In genomic region chr10:121974019-121974534, GRCh38 we compare ENCODE assay signal across 8 cellular contexts. TPM values are rescaled to one million over a fixed set of nuclear protein-coding genes. Genes with fewer than 3 reads are reported as not detected.
A peak's percentile ranks its signal among the peaks of the same experiment; 100 is the strongest.
DNase-seq lines count a peak whose midpoint lies in the region; ATAC-seq and TF ChIP-seq lines count a peak whose summit lies in the region.

No MANE protein-coding gene starts in this region.

- peak overlapping the region; percentile 71 to 87 (median 83) for H3K4me3 Mint-ChIP-seq in CD4-positive, alpha-beta memory T cell

- 12 to 17% (median 15%) methylated on average over 19 to 21 of the region's 21 CpGs for WGBS in spleen, 5 donors

- H3K27ac Mint-ChIP-seq in CD4-positive, alpha-beta memory T cell: peak overlapping the region in 4 of 7 donors; percentile 7 to 29 (median 28)

- CTCF ChIA-PET in CD4-positive, alpha-beta memory T cell (lab: Charles Lee; ENCODE audit: partially characterized antibody): interaction anchor here (1.3 kb wide), 1 partner anchor 46 kb away, joined by 3 read pairs; the partner anchor contains the start of gene ATE1

- H3K36me3 ChIP-seq in CD4-positive, alpha-beta memory T cell (ENCODE audit: insufficient read depth, low read length): peaks cover 6% of the 10 kb centered on the region
- no peaks in the 10 kb centered on the region for H3K36me3 ChIP-seq in H7 (replicated peaks; ENCODE audit: control insufficient read depth, insufficient read depth, low read length)
- peaks cover 0 to 37% (median 21%) of the 10 kb centered on the region in 6 donors for H3K36me3 ChIP-seq in spleen

- no peaks in the 10 kb centered on the region for H3K27me3 Mint-ChIP-seq in CD4-positive, alpha-beta memory T cell

- ATAC-seq in SK-N-SH treated with all-trans-retinoic acid at 6 μM for 48 hours: peak; percentile 61
- peak; percentile 39 for ATAC-seq in foreskin keratinocyte
- ATAC-seq in omental fat pad (ENCODE audit: low FRiP score): no peak

- no peak for DNase-seq in CD4-positive, alpha-beta memory T cell
- DNase-seq in H7: no peak
- DNase-seq in foreskin keratinocyte: peak in 1 of 2 donors; percentile 7
- no peak for DNase-seq in spleen
- DNase-seq in GOT3 (lab: John Stamatoyannopoulos, UW): no peak
- no peak for DNase-seq in omental fat pad (ENCODE audit: low spot score)
- no peak for DNase-seq in NCI-H187 treated with DMSO at 0.1 percent for 48 hours (lab: John Stamatoyannopoulos, UW)

- TF ChIP-seq POLR2A in spleen (IDR thresholded peaks at IDR 0.05): no peak

- H3K4me3 ChIP-seq in CD4-positive, alpha-beta memory T cell (ENCODE audit: low read length in 2 of 2): peak overlapping the region in 1 of 2 donors; percentile 77
- H3K4me3 ChIP-seq in H7 (ENCODE audit: insufficient read depth, low read depth, low read length) (peak overlapping the region; percentile 83), spleen (peak overlapping the region; percentile 81 to 96 (median 92))

- peaks cover 20% of the 10 kb centered on the region for H3K4me1 ChIP-seq in CD4-positive, alpha-beta memory T cell (ENCODE audit: insufficient read depth, low read length)
- H3K4me1 ChIP-seq in foreskin keratinocyte: no peaks in the 10 kb centered on the region
- peaks cover 14 to 40% (median 31%) of the 10 kb centered on the region in 6 donors for H3K4me1 ChIP-seq in spleen

- intact Hi-C loops in CD4-positive, alpha-beta memory T cell (cut with micrococcal nuclease): loop anchor here (1.0 kb wide), 1 partner anchor 46 kb away; the partner anchor contains the start of gene ATE1
- intact Hi-C loops in spleen (cut with DNase I; ENCODE audit: low total_unique reads): no loop called here

- peak overlapping the region; percentile 62 for H3K27ac ChIP-seq in CD4-positive, alpha-beta memory T cell (ENCODE audit: low read depth, low read length)
- peak overlapping the region; percentile 95 for H3K27ac ChIP-seq in foreskin keratinocyte
- peak overlapping the region; percentile 85 to 96 (median 92) for H3K27ac ChIP-seq in spleen

- no peaks in the 10 kb centered on the region for H3K9me3 Mint-ChIP-seq in CD4-positive, alpha-beta memory T cell

- peaks cover 13 to 17% of the 10 kb centered on the region in 2 donors for H3K36me3 Mint-ChIP-seq in CD4-positive, alpha-beta memory T cell

- H3K27me3 ChIP-seq in CD4-positive, alpha-beta memory T cell (ENCODE audit: insufficient read depth, low read length): no peaks in the 10 kb centered on the region
- no peaks in the 10 kb centered on the region for H3K27me3 ChIP-seq in H7 (ENCODE audit: control insufficient read depth, insufficient read depth, low read length)
- H3K27me3 ChIP-seq in foreskin keratinocyte: no peaks in the 10 kb centered on the region
- no peaks in the 10 kb centered on the region for H3K27me3 ChIP-seq in spleen (replicated peaks in 1 of 7)

- H3K4me1 Mint-ChIP-seq in CD4-positive, alpha-beta memory T cell: peaks cover 14 to 34% (median 20%) of the 10 kb centered on the region in 4 donors

- TF ChIP-seq CTCF in foreskin keratinocyte (conservative IDR thresholded peaks at IDR 0.05) (no peak), spleen (IDR thresholded peaks at IDR 0.05 in 8 of 11, conservative IDR thresholded peaks at IDR 0.05 in 3 of 11) (no peak), omental fat pad (IDR thresholded peaks at IDR 0.05) (no peak)

- H3K9me3 ChIP-seq in CD4-positive, alpha-beta memory T cell (ENCODE audit: control insufficient read depth in 1 of 2, low read length in 2 of 2): no peaks in the 10 kb centered on the region
- no peaks in the 10 kb centered on the region for H3K9me3 ChIP-seq in spleen

- POLR2A ChIA-PET in CD4-positive, alpha-beta memory T cell (lab: Charles Lee; ENCODE audit: partially characterized antibody): interaction anchor here (1.0 to 2.1 kb wide), 3 partner anchors 12 to 46 kb away, joined by 3 to 11 read pairs (median 6); partner anchors contain the start of gene ATE1

TF ChIP-seq in SK-N-SH treated with all-trans-retinoic acid at 6 μM for 48 hours, 23 proteins besides CTCF, POLR2A, EP300 and RAD21:
- no peak for TF ChIP-seq ISL1 (CRISPR knock-in tag; IDR thresholded peaks at IDR 0.05)
- no peak for TF ChIP-seq SNAI2 (CRISPR knock-in tag; IDR thresholded peaks at IDR 0.05)
- no peak for TF ChIP-seq PATZ1 (CRISPR knock-in tag; IDR thresholded peaks at IDR 0.05; ENCODE audit: borderline replicate concordance)
- TF ChIP-seq ESRRG (CRISPR knock-in tag; IDR thresholded peaks at IDR 0.05): no peak
- TF ChIP-seq, protein P1, sequence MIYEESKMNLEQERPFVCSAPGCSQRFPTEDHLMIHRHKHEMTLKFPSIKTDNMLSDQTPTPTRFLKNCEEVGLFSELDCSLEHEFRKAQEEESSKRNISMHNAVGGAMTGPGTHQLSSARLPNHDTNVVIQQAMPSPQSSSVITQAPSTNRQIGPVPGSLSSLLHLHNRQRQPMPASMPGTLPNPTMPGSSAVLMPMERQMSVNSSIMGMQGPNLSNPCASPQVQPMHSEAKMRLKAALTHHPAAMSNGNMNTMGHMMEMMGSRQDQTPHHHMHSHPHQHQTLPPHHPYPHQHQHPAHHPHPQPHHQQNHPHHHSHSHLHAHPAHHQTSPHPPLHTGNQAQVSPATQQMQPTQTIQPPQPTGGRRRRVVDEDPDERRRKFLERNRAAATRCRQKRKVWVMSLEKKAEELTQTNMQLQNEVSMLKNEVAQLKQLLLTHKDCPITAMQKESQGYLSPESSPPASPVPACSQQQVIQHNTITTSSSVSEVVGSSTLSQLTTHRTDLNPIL (CRISPR knock-in tag; IDR thresholded peaks at IDR 0.05; ENCODE audit: low read depth): no peak
- no peak for TF ChIP-seq TOX (CRISPR knock-in tag; IDR thresholded peaks at IDR 0.05; ENCODE audit: borderline replicate concordance)
- no peak for TF ChIP-seq ZFP30 (CRISPR knock-in tag; IDR thresholded peaks at IDR 0.05)
- TF ChIP-seq ZNF565 (CRISPR knock-in tag; conservative IDR thresholded peaks at IDR 0.05; ENCODE audit: low read depth): no peak
- no peak for TF ChIP-seq POU6F1 (CRISPR knock-in tag; IDR thresholded peaks at IDR 0.05; ENCODE audit: borderline replicate concordance, low read depth)
- TF ChIP-seq GLIS3 (CRISPR knock-in tag; IDR thresholded peaks at IDR 0.05): no peak

RNA-seq across cellular contexts. Expression of gene NSMCE4A, which starts 0.9 kb away (rescaled TPM):
- 10 to 100 TPM; 71.2 to 74.8 TPM for total RNA-seq in CD4-positive, alpha-beta memory T cell
- 10 to 100 TPM; 57.0 to 69.9 TPM for polyA plus RNA-seq in CD4-positive, alpha-beta memory T cell
- 85.0 and 99.4 TPM in 2 replicates for total RNA-seq in H7 (2014; rRNA removed; shearing (Covaris generic))
- total RNA-seq in foreskin keratinocyte: 46.2 and 50.5 TPM in 2 replicates
- polyA plus RNA-seq in foreskin keratinocyte: 39.6 and 49.0 TPM in 2 replicates
- total RNA-seq in spleen: 100 to 1,000 TPM in 1 of 7 donors, 10 to 100 TPM in 6; 49.5 to 107 (median 63.2) TPM
- 100 to 1,000 TPM in 1 of 3 donors, 10 to 100 TPM in 2; 72.4 to 121 (median 95.1) TPM for polyA plus RNA-seq in spleen
- 10 to 100 TPM; 36.0 to 99.1 (median 58.9) TPM for total RNA-seq in omental fat pad

RNA-seq across cellular contexts. Expression of gene TACC2, which starts 14.9 kb away (rescaled TPM):
- total RNA-seq in CD4-positive, alpha-beta memory T cell: not detected
- not detected for polyA plus RNA-seq in CD4-positive, alpha-beta memory T cell
- total RNA-seq in H7 (2014; rRNA removed; shearing (Covaris generic)): 8.8 and 11.8 TPM in 2 replicates
- total RNA-seq in foreskin keratinocyte (21.1 and 24.5 TPM in 2 replicates), spleen (10 to 100 TPM in 1 of 7 donors, 1 to 10 TPM in 6; 2.9 to 13.9 (median 5.0) TPM), omental fat pad (10 to 100 TPM; 23.8 to 33.6 (median 29.4) TPM)
- polyA plus RNA-seq in foreskin keratinocyte (20.5 and 21.9 TPM in 2 replicates), spleen (1 to 10 TPM; 2.4 to 4.5 (median 3.4) TPM)

RNA-seq across cellular contexts. Expression of gene ATE1, which starts 46.2 kb away (rescaled TPM):
- 10 to 100 TPM; 24.5 to 26.2 TPM for total RNA-seq in CD4-positive, alpha-beta memory T cell
- polyA plus RNA-seq in CD4-positive, alpha-beta memory T cell: 10 to 100 TPM; 24.9 to 36.6 TPM
- total RNA-seq in H7 (2014; rRNA removed; shearing (Covaris generic)): 13.4 and 17.3 TPM in 2 replicates
- total RNA-seq in foreskin keratinocyte (22.9 and 23.4 TPM in 2 replicates), spleen (10 to 100 TPM; 28.6 to 38.9 (median 31.8) TPM), omental fat pad (10 to 100 TPM; 20.8 to 29.5 (median 24.9) TPM)
- polyA plus RNA-seq in foreskin keratinocyte (4.1 and 5.2 TPM in 2 replicates), spleen (1 to 10 TPM; 5.4 to 8.7 (median 5.6) TPM)
